9 cellular contexts compared by ENCODE assay signal in genomic region chr11:134139873-134140331, GRCh38.
DNase-seq lines count a peak whose midpoint lies in the region; ATAC-seq and TF ChIP-seq lines count a peak whose summit lies in the region.
"Had no signal": no experiment of that assay in that cellular context is flagged by ENCODE, and none has a peak within 500 bp of the region (broad histone marks: within the 10 kb centered on the region; RNA-seq: fewer than 3 reads in every experiment).

No MANE protein-coding gene starts in this region.

- H3K36me3 Mint-ChIP-seq in HFFc6 (ENCODE audit: low read depth), result peaks cover 19% of the 10 kb centered on the region
- H3K36me3 Mint-ChIP-seq in activated CD4-positive, alpha-beta memory T cell treated with anti-CD3 and anti-CD28 coated beads, Interleukin-2, amount 10 ng/mL, durations not matched to agents 7 days and 5 days (ENCODE audit: low read depth), result peaks cover 10% of the 10 kb centered on the region

- no peak overlapping the region for H3K27ac Mint-ChIP-seq in HFFc6
- H3K27ac Mint-ChIP-seq in activated CD4-positive, alpha-beta memory T cell treated with anti-CD3 and anti-CD28 coated beads, Interleukin-2, amount 10 ng/mL, durations not matched to agents 7 days and 5 days, result no peak overlapping the region

- H3K4me1 Mint-ChIP-seq in HFFc6 (ENCODE audit: low read depth), result peaks cover 10% of the 10 kb centered on the region
- peaks cover 17% of the 10 kb centered on the region for H3K4me1 Mint-ChIP-seq in activated CD4-positive, alpha-beta memory T cell treated with anti-CD3 and anti-CD28 coated beads, Interleukin-2, amount 10 ng/mL, durations not matched to agents 7 days and 5 days

- H3K4me1 ChIP-seq in muscle layer of colon (ENCODE audit: insufficient read depth, low read length), result peaks cover 9% of the 10 kb centered on the region
- peaks cover 9% of the 10 kb centered on the region for H3K4me1 ChIP-seq in suprapubic skin

- no peak for TF ChIP-seq EP300 in suprapubic skin (IDR thresholded peaks at IDR 0.05)

- H3K27me3 Mint-ChIP-seq in HFFc6 (ENCODE audit: insufficient read depth), result no peaks in the 10 kb centered on the region; the same call in none of the 2 replicates
- no peaks in the 10 kb centered on the region for H3K27me3 Mint-ChIP-seq in activated CD4-positive, alpha-beta memory T cell treated with anti-CD3 and anti-CD28 coated beads, Interleukin-2, amount 10 ng/mL, durations not matched to agents 7 days and 5 days

- H3K9me3 ChIP-seq in muscle layer of colon (ENCODE audit: low read length) (no peaks in the 10 kb centered on the region), suprapubic skin (no peaks in the 10 kb centered on the region)

- no peaks in the 10 kb centered on the region for H3K9me3 Mint-ChIP-seq in HFFc6
- peaks cover 7% of the 10 kb centered on the region for H3K9me3 Mint-ChIP-seq in activated CD4-positive, alpha-beta memory T cell treated with anti-CD3 and anti-CD28 coated beads, Interleukin-2, amount 10 ng/mL, durations not matched to agents 7 days and 5 days

- 45% methylated on average over 10 of the region's 10 CpGs for WGBS in suprapubic skin

- DNase-seq in NCI-H510A treated with DMSO at 0.1 percent for 48 hours (lab: John Stamatoyannopoulos, UW) (peak; percentile 71), NCI-H510A (lab: John Stamatoyannopoulos, UW) (no peak), HFFc6 (peak; percentile 71), NCI-H2227 treated with DMSO at 0.1 percent for 48 hours (lab: John Stamatoyannopoulos, UW) (peak; percentile 55), suprapubic skin (ENCODE audit: low spot score in 2 of 2) (no peak)
- DNase-seq in activated CD4-positive, alpha-beta memory T cell treated with anti-CD3 and anti-CD28 coated beads, Interleukin-2, amount 10 ng/mL, durations not matched to agents 7 days and 5 days, result peak; percentile 57

- H3K36me3 ChIP-seq in muscle layer of colon (ENCODE audit: insufficient read depth, low read length) (peaks cover 16% of the 10 kb centered on the region), suprapubic skin (no peaks in the 10 kb centered on the region)

- peak; percentile 85 for ATAC-seq in esophagus mucosa

- no peaks in the 10 kb centered on the region for H3K27me3 ChIP-seq in muscle layer of colon (ENCODE audit: control insufficient read depth in 1 of 2, insufficient read depth in 2 of 2, low read length in 2 of 2)
- H3K27me3 ChIP-seq in suprapubic skin, result no peaks in the 10 kb centered on the region
- H3K27me3 ChIP-seq: BLaER1 treated with 17β-estradiol and CSF1 and Interleukin-3, amounts not matched to agents 10 nM and 100 nM had no signal

- H3K9ac ChIP-seq in muscle layer of colon (ENCODE audit: low read length), result no peak overlapping the region
- H3K9ac ChIP-seq: BLaER1 treated with 17β-estradiol and CSF1 and Interleukin-3, amounts not matched to agents 10 nM and 100 nM had no signal

- H3K27ac ChIP-seq in muscle layer of colon (ENCODE audit: low read depth, low read length) (peak overlapping the region; percentile 79), suprapubic skin (no peak overlapping the region)
- H3K27ac ChIP-seq: BLaER1 treated with 17β-estradiol and CSF1 and Interleukin-3, amounts not matched to agents 10 nM and 100 nM had no signal

- CTCF ChIA-PET in activated CD4-positive, alpha-beta memory T cell treated with anti-CD3 and anti-CD28 coated beads, Interleukin-2, amount 10 ng/mL, durations not matched to agents 7 days and 5 days (lab: Charles Lee), result interaction anchor here (1.0 to 2.7 kb wide), 5 partner anchors 41 to 212 kb away, joined by 3 to 28 read pairs (median 4); no protein-coding TSS in a partner anchor

- H3K4me3 ChIP-seq in muscle layer of colon (ENCODE audit: low read depth in 1 of 2, low read length in 2 of 2) (no peak overlapping the region), suprapubic skin (no peak overlapping the region)
- H3K4me3 ChIP-seq: BLaER1 treated with 17β-estradiol and CSF1 and Interleukin-3, amounts not matched to agents 10 nM and 100 nM had no signal

- no peak overlapping the region for H3K4me3 Mint-ChIP-seq in HFFc6
- H3K4me3 Mint-ChIP-seq in activated CD4-positive, alpha-beta memory T cell treated with anti-CD3 and anti-CD28 coated beads, Interleukin-2, amount 10 ng/mL, durations not matched to agents 7 days and 5 days, result no peak overlapping the region

- TF ChIP-seq POLR2A in suprapubic skin (IDR thresholded peaks at IDR 0.05), result no peak

- POLR2A ChIA-PET in activated CD4-positive, alpha-beta memory T cell treated with anti-CD3 and anti-CD28 coated beads, Interleukin-2, amount 10 ng/mL, durations not matched to agents 7 days and 5 days (lab: Charles Lee), result no interaction called here

- TF ChIP-seq CTCF in HFFc6 (IDR thresholded peaks at IDR 0.05) (peak; percentile 93), suprapubic skin (IDR thresholded peaks at IDR 0.05) (peak; percentile 68 to 76)

Comparison
In these comparisons a context has a peak if more than half of its experiments do, and no peak if none do; other contexts are left out.
1. DNase-seq: peak in NCI-H510A treated with DMSO at 0.1 percent for 48 hours (single experiment), HFFc6 (single experiment), NCI-H2227 treated with DMSO at 0.1 percent for 48 hours (single experiment) and activated CD4-positive, alpha-beta memory T cell treated with anti-CD3 and anti-CD28 coated beads, Interleukin-2, amount 10 ng/mL, durations not matched to agents 7 days and 5 days (single experiment); none in NCI-H510A (single experiment) and suprapubic skin (0 of 2).